14 cellular contexts compared by ENCODE assay signal in genomic region chr19:35907377-35907745, GRCh38. TPM values are rescaled to one million over a fixed set of nuclear protein-coding genes. Genes with fewer than 3 reads are reported as not detected.
DNase-seq lines count a peak whose midpoint lies in the region; ATAC-seq and TF ChIP-seq lines count a peak whose summit lies in the region.
"Had no signal": no experiment of that assay in that cellular context is flagged by ENCODE, and none has a peak within 500 bp of the region (broad histone marks: within the 10 kb centered on the region; RNA-seq: fewer than 3 reads in every experiment).

No MANE protein-coding gene starts in this region.

- H3K9me3 Mint-ChIP-seq in activated naive CD4-positive, alpha-beta T cell treated with anti-CD3 and anti-CD28 coated beads, Interleukin-2, amount 50 U/mL, for 72 hours, result no peaks in the 10 kb centered on the region
- H3K9me3 Mint-ChIP-seq in activated naive CD4-positive, alpha-beta T cell treated with anti-CD3 and anti-CD28 coated beads, Interleukin-2, amount 10 ng/mL, durations not matched to agents 7 days and 5 days, result no peaks in the 10 kb centered on the region
- H3K9me3 Mint-ChIP-seq: activated T-cell treated with anti-CD3 and anti-CD28 coated beads, Interleukin-2, amount 50 U/mL, for 24 hours had no signal

- H3K27me3 Mint-ChIP-seq in activated naive CD4-positive, alpha-beta T cell treated with anti-CD3 and anti-CD28 coated beads, Interleukin-2, amount 10 ng/mL, durations not matched to agents 7 days and 5 days, result peaks cover 8% of the 10 kb centered on the region
- H3K27me3 Mint-ChIP-seq: activated T-cell treated with anti-CD3 and anti-CD28 coated beads, Interleukin-2, amount 50 U/mL, for 24 hours had no signal

- H3K36me3 Mint-ChIP-seq in activated naive CD4-positive, alpha-beta T cell treated with anti-CD3 and anti-CD28 coated beads, Interleukin-2, amount 50 U/mL, for 72 hours, result peaks cover 9 to 10% of the 10 kb centered on the region in 2 donors
- H3K36me3 Mint-ChIP-seq in activated naive CD4-positive, alpha-beta T cell treated with anti-CD3 and anti-CD28 coated beads, Interleukin-2, amount 10 ng/mL, durations not matched to agents 7 days and 5 days, result peaks cover 18% of the 10 kb centered on the region

- H3K4me1 ChIP-seq in colonic mucosa (no peaks in the 10 kb centered on the region), mucosa of stomach (ENCODE audit: control insufficient read depth, insufficient read depth, low read length) (peaks cover 6% of the 10 kb centered on the region), thyroid gland (peaks cover 0 to 26% of the 10 kb centered on the region in 2 donors)

- H3K9ac ChIP-seq in colonic mucosa (ENCODE audit: low read depth in 2 of 2, low read length in 2 of 2) (peak overlapping the region; percentile 43 to 51), mucosa of stomach (ENCODE audit: low read length) (peak overlapping the region; percentile 22)

- H3K27ac Mint-ChIP-seq in activated naive CD4-positive, alpha-beta T cell treated with anti-CD3 and anti-CD28 coated beads, Interleukin-2, amount 50 U/mL, for 72 hours, result peak overlapping the region; percentile 63 to 81
- no peak overlapping the region for H3K27ac Mint-ChIP-seq in activated naive CD4-positive, alpha-beta T cell treated with anti-CD3 and anti-CD28 coated beads, Interleukin-2, amount 10 ng/mL, durations not matched to agents 7 days and 5 days
- H3K27ac Mint-ChIP-seq: activated T-cell treated with anti-CD3 and anti-CD28 coated beads, Interleukin-2, amount 50 U/mL, for 24 hours had no signal

- H3K27ac ChIP-seq in colonic mucosa (no peak overlapping the region), thyroid gland (peak overlapping the region in 2 of 3 donors; percentile 56 to 70)

- intact Hi-C loops in colonic mucosa (cut with DNase I), result no loop called here
- intact Hi-C loops in thyroid gland (cut with DNase I), result no loop called here

- H3K4me1 Mint-ChIP-seq in activated naive CD4-positive, alpha-beta T cell treated with anti-CD3 and anti-CD28 coated beads, Interleukin-2, amount 10 ng/mL, durations not matched to agents 7 days and 5 days, result peaks cover 44% of the 10 kb centered on the region

- CTCF ChIA-PET in activated naive CD4-positive, alpha-beta T cell treated with anti-CD3 and anti-CD28 coated beads, Interleukin-2, amount 10 ng/mL, durations not matched to agents 7 days and 5 days (lab: Charles Lee), result no interaction called here

- H3K4me3 Mint-ChIP-seq in activated naive CD4-positive, alpha-beta T cell treated with anti-CD3 and anti-CD28 coated beads, Interleukin-2, amount 10 ng/mL, durations not matched to agents 7 days and 5 days, result no peak overlapping the region
- H3K4me3 Mint-ChIP-seq: activated T-cell treated with anti-CD3 and anti-CD28 coated beads, Interleukin-2, amount 50 U/mL, for 24 hours had no signal

- TF ChIP-seq CTCF in colonic mucosa (IDR thresholded peaks at IDR 0.05), result no peak
- TF ChIP-seq CTCF in thyroid gland (IDR thresholded peaks at IDR 0.05), result no peak

- no peak for DNase-seq in activated naive CD4-positive, alpha-beta T cell treated with anti-CD3 and anti-CD28 coated beads, Interleukin-2, amount 50 U/mL, for 72 hours (ENCODE audit: low spot score in 2 of 2)
- no peak for DNase-seq in activated naive CD4-positive, alpha-beta T cell treated with anti-CD3 and anti-CD28 coated beads, Interleukin-2, amount 10 ng/mL, durations not matched to agents 7 days and 5 days
- DNase-seq in colonic mucosa (no peak), thyroid gland (no peak)
- DNase-seq: activated T-cell treated with anti-CD3 and anti-CD28 coated beads, Interleukin-2, amount 50 U/mL, for 24 hours; DMS79; hippocampal formation; NCI-H1436; NCI-H526 treated with DMSO at 0.1 percent for 48 hours had no signal

- 59 to 68% methylated on average over 7 to 12 of the region's 12 CpGs for WGBS in thyroid gland, 2 donors

- ATAC-seq in activated naive CD4-positive, alpha-beta T cell treated with anti-CD3 and anti-CD28 coated beads, Interleukin-2, amount 50 U/mL, for 72 hours, result no peak
- no peak for ATAC-seq in HG03378 (IDR thresholded peaks at IDR 0.05; ENCODE audit: unreplicated experiment)
- no peak for ATAC-seq in GM18867 (IDR thresholded peaks at IDR 0.05; ENCODE audit: unreplicated experiment)
- no peak for ATAC-seq in GM21515 (IDR thresholded peaks at IDR 0.05; ENCODE audit: unreplicated experiment)

- H3K36me3 ChIP-seq in colonic mucosa (no peaks in the 10 kb centered on the region), mucosa of stomach (ENCODE audit: control insufficient read depth, insufficient read depth, low read length) (no peaks in the 10 kb centered on the region), thyroid gland (no peaks in the 10 kb centered on the region)
- H3K36me3 ChIP-seq: HAP-1 had no signal

- no peaks in the 10 kb centered on the region for H3K9me3 ChIP-seq in colonic mucosa
- no peaks in the 10 kb centered on the region for H3K9me3 ChIP-seq in mucosa of stomach (ENCODE audit: control insufficient read depth, low read length)
- no peaks in the 10 kb centered on the region for H3K9me3 ChIP-seq in thyroid gland
- H3K9me3 ChIP-seq: HAP-1 had no signal

- no peak for TF ChIP-seq POLR2A in thyroid gland (IDR thresholded peaks at IDR 0.05)

- H3K27me3 ChIP-seq in colonic mucosa (no peaks in the 10 kb centered on the region), mucosa of stomach (ENCODE audit: control insufficient read depth, insufficient read depth, low read length) (no peaks in the 10 kb centered on the region), thyroid gland (no peaks in the 10 kb centered on the region)

- H3K4me3 ChIP-seq in colonic mucosa, result peak overlapping the region; percentile 15
- no peak overlapping the region for H3K4me3 ChIP-seq in mucosa of stomach (ENCODE audit: low read length)
- H3K4me3 ChIP-seq in thyroid gland (replicated peaks in 1 of 3), result no peak overlapping the region
- H3K4me3 ChIP-seq: HAP-1 had no signal

RNA-seq across cellular contexts. Expression of gene TYROBP, which starts 0.7 kb away (rescaled TPM):
- total RNA-seq in activated naive CD4-positive, alpha-beta T cell treated with anti-CD3 and anti-CD28 coated beads, Interleukin-2, amount 50 U/mL, for 72 hours, result under 1 TPM in 1 of 2 donors, not detected in 1; 0.75 TPM
- total RNA-seq in colonic mucosa (10 to 100 TPM; 10.4 to 32.8 TPM), thyroid gland (10 to 100 TPM; 10.1 to 80.4 (median 27.5) TPM)

RNA-seq across cellular contexts. Expression of gene HCST, which starts 5.0 kb away (rescaled TPM):
- 10 to 100 TPM; 40.0 to 48.5 TPM for total RNA-seq in activated naive CD4-positive, alpha-beta T cell treated with anti-CD3 and anti-CD28 coated beads, Interleukin-2, amount 50 U/mL, for 72 hours
- total RNA-seq in colonic mucosa, result 1 to 10 TPM; 2.4 to 4.8 TPM
- total RNA-seq in thyroid gland, result 1 to 10 TPM in 2 of 4 donors, not detected in 2; 1.4 to 4.4 TPM

RNA-seq across cellular contexts. Expression of gene NFKBID, which starts 7.0 kb away (rescaled TPM):
- 100 to 1,000 TPM in 1 of 2 donors, 10 to 100 TPM in 1; 58.9 to 144 TPM for total RNA-seq in activated naive CD4-positive, alpha-beta T cell treated with anti-CD3 and anti-CD28 coated beads, Interleukin-2, amount 50 U/mL, for 72 hours
- total RNA-seq in colonic mucosa (10 to 100 TPM in 1 of 2 donors, 1 to 10 TPM in 1; 8.6 to 11.2 TPM), thyroid gland (10 to 100 TPM in 3 of 4 donors, 1 to 10 TPM in 1; 7.0 to 56.7 (median 16.9) TPM)

RNA-seq across cellular contexts. Expression of gene LRFN3, which starts 28.8 kb away (rescaled TPM):
- 10 to 100 TPM in 1 of 2 donors, 1 to 10 TPM in 1; 6.4 to 10.1 TPM for total RNA-seq in activated naive CD4-positive, alpha-beta T cell treated with anti-CD3 and anti-CD28 coated beads, Interleukin-2, amount 50 U/mL, for 72 hours
- total RNA-seq in colonic mucosa (10 to 100 TPM; 10.0 to 17.4 TPM), thyroid gland (10 to 100 TPM in 3 of 4 donors, 1 to 10 TPM in 1; 7.1 to 15.5 (median 11.1) TPM)

RNA-seq across cellular contexts. Expression of gene APLP1, which starts 39.0 kb away (rescaled TPM):
- total RNA-seq in activated naive CD4-positive, alpha-beta T cell treated with anti-CD3 and anti-CD28 coated beads, Interleukin-2, amount 50 U/mL, for 72 hours, result 1 to 10 TPM; 2.9 to 9.3 TPM
- total RNA-seq in colonic mucosa (1 to 10 TPM; 2.6 to 3.7 TPM), thyroid gland (1 to 10 TPM in 2 of 4 donors, under 1 TPM in 2; 0.67 to 5.3 (median 2.8) TPM)

Comparison
In these comparisons a context has a peak if more than half of its experiments do, and no peak if none do; other contexts are left out.
1. RNA of gene TYROBP, which starts 0.7 kb away (total RNA-seq): 10.1 to 80.4 TPM in thyroid gland and 10.4 to 32.8 TPM in colonic mucosa; 0.75 TPM in activated naive CD4-positive, alpha-beta T cell treated with anti-CD3 and anti-CD28 coated beads, Interleukin-2, amount 50 U/mL, for 72 hours; every median in the first group is over 4 times any median in the second.
2. RNA of gene HCST, which starts 5.0 kb away (total RNA-seq): 40.0 to 48.5 TPM in activated naive CD4-positive, alpha-beta T cell treated with anti-CD3 and anti-CD28 coated beads, Interleukin-2, amount 50 U/mL, for 72 hours; 2.4 to 4.8 TPM in colonic mucosa and 1.4 to 4.4 TPM in thyroid gland; every median in the first group is over 4 times any median in the second.